8 cellular contexts compared by ENCODE assay signal in the genomic region with DNA sequence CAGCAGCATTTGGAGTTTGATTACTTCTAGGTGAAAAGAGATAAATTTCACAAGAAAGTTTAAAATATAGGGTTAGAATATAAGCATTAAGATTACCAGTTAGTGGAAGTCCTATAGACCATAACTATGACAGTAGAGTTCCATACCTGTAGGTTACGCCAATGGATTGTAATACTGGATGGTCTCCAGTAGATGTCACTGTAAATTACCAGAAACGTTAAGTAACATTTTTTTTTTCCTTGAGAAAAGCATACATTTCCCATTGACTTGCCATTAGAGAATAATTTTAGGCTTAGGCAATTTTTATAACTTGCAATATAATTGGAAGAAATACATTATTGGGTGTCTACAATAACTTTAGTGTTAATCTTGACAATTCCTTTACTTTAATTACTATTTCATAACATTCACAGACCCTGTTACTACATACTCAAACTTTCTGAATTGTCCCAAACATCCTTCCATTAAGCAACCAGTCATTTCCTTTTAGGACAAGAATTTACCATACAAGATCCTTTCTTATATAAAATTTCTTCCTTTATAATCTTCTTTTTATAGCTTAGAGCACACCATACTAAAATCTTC.
DNase-seq lines count a peak whose midpoint lies in the region; ATAC-seq and TF ChIP-seq lines count a peak whose summit lies in the region.

No MANE protein-coding gene starts in this region.

- peaks cover 17% of the 10 kb centered on the region for H3K36me3 Mint-ChIP-seq in WTC11

- peaks cover 20% of the 10 kb centered on the region for H3K9me3 Mint-ChIP-seq in WTC11

- TF ChIP-seq POLR2A in spleen (IDR thresholded peaks at IDR 0.05) = no peak

- peak; percentile 82 for ATAC-seq in WTC11

- DNase-seq in DMS53 treated with DMSO at 0.1 percent for 48 hours (lab: John Stamatoyannopoulos, UW; ENCODE audit: unreplicated experiment) (peak; percentile 56), GM20000 (ENCODE audit: low spot score) (peak; percentile 21), KG1 (lab: John Stamatoyannopoulos, UW) (peak; percentile 2), WTC11 (ENCODE audit: low spot score) (no peak), lung microvascular endothelial cell (ENCODE audit: low read depth in 2 of 2) (peak; percentile 33 to 38), GF-D8 (lab: John Stamatoyannopoulos, UW) (no peak), spleen (no peak)
- DNase-seq in stimulated activated CD4-positive, alpha-beta T cell treated with anti-CD3 and anti-CD28 coated beads, Interleukin-1b, Interleukin-23, amount 100 ng/mL, for 48 hours = no peak

- POLR2A ChIA-PET in WTC11 (lab: Charles Lee) = no interaction called here

- H3K36me3 ChIP-seq in spleen = no peaks in the 10 kb centered on the region

- H3K27ac Mint-ChIP-seq in WTC11 = 0 out of 2 replicates have a peak overlapping the region, but pooled peaks have one; percentile 6

- CTCF ChIA-PET in WTC11 (lab: Charles Lee) = no interaction called here

- H3K4me3 ChIP-seq in spleen = no peak overlapping the region

- WGBS in spleen, 5 donors = 0 to 10% (median 7%) methylated on average over 2 of the region's 2 CpGs

- H3K4me3 Mint-ChIP-seq in WTC11 = no peak overlapping the region

- no peak overlapping the region for H3K27ac ChIP-seq in spleen

- peaks cover 36% of the 10 kb centered on the region for H3K4me1 Mint-ChIP-seq in WTC11

- intact Hi-C loops in spleen (cut with DNase I; ENCODE audit: low total_unique reads) = no loop called here

- no peaks in the 10 kb centered on the region for H3K4me1 ChIP-seq in spleen

- TF ChIP-seq CTCF in GM20000 (IDR thresholded peaks at IDR 0.05; ENCODE audit: extremely low read depth, missing control alignments) (peak; percentile 21), WTC11 (IDR thresholded peaks at IDR 0.05) (peak; percentile 63), spleen (IDR thresholded peaks at IDR 0.05 in 8 of 11, conservative IDR thresholded peaks at IDR 0.05 in 3 of 11) (peak in 5 of 11 experiments; percentile 30 to 56 (median 48))

- no peaks in the 10 kb centered on the region for H3K9me3 ChIP-seq in spleen

- no peaks in the 10 kb centered on the region for H3K27me3 ChIP-seq in spleen (replicated peaks in 1 of 7)

- H3K27me3 Mint-ChIP-seq in WTC11 (ENCODE audit: low read depth) = no peaks in the 10 kb centered on the region; the same call in 1 of the 2 replicates

TF ChIP-seq in WTC11, 78 proteins besides CTCF, POLR2A, EP300 and RAD21:
- TF ChIP-seq, protein P1, sequence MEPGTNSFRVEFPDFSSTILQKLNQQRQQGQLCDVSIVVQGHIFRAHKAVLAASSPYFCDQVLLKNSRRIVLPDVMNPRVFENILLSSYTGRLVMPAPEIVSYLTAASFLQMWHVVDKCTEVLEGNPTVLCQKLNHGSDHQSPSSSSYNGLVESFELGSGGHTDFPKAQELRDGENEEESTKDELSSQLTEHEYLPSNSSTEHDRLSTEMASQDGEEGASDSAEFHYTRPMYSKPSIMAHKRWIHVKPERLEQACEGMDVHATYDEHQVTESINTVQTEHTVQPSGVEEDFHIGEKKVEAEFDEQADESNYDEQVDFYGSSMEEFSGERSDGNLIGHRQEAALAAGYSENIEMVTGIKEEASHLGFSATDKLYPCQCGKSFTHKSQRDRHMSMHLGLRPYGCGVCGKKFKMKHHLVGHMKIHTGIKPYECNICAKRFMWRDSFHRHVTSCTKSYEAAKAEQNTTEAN (CRISPR knock-in tag; IDR thresholded peaks at IDR 0.05) = no peak
- TF ChIP-seq ZNF138 (CRISPR knock-in tag; conservative IDR thresholded peaks at IDR 0.05) (no peak), ZNF263 (CRISPR knock-in tag; IDR thresholded peaks at IDR 0.05; ENCODE audit: low read depth) (no peak), TP53 (CRISPR knock-in tag; IDR thresholded peaks at IDR 0.05) (no peak)
- TF ChIP-seq, protein P2, sequence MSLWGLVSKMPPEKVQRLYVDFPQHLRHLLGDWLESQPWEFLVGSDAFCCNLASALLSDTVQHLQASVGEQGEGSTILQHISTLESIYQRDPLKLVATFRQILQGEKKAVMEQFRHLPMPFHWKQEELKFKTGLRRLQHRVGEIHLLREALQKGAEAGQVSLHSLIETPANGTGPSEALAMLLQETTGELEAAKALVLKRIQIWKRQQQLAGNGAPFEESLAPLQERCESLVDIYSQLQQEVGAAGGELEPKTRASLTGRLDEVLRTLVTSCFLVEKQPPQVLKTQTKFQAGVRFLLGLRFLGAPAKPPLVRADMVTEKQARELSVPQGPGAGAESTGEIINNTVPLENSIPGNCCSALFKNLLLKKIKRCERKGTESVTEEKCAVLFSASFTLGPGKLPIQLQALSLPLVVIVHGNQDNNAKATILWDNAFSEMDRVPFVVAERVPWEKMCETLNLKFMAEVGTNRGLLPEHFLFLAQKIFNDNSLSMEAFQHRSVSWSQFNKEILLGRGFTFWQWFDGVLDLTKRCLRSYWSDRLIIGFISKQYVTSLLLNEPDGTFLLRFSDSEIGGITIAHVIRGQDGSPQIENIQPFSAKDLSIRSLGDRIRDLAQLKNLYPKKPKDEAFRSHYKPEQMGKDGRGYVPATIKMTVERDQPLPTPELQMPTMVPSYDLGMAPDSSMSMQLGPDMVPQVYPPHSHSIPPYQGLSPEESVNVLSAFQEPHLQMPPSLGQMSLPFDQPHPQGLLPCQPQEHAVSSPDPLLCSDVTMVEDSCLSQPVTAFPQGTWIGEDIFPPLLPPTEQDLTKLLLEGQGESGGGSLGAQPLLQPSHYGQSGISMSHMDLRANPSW (CRISPR knock-in tag; conservative IDR thresholded peaks at IDR 0.05; ENCODE audit: low read depth) = no peak
- TF ChIP-seq, protein P3, sequence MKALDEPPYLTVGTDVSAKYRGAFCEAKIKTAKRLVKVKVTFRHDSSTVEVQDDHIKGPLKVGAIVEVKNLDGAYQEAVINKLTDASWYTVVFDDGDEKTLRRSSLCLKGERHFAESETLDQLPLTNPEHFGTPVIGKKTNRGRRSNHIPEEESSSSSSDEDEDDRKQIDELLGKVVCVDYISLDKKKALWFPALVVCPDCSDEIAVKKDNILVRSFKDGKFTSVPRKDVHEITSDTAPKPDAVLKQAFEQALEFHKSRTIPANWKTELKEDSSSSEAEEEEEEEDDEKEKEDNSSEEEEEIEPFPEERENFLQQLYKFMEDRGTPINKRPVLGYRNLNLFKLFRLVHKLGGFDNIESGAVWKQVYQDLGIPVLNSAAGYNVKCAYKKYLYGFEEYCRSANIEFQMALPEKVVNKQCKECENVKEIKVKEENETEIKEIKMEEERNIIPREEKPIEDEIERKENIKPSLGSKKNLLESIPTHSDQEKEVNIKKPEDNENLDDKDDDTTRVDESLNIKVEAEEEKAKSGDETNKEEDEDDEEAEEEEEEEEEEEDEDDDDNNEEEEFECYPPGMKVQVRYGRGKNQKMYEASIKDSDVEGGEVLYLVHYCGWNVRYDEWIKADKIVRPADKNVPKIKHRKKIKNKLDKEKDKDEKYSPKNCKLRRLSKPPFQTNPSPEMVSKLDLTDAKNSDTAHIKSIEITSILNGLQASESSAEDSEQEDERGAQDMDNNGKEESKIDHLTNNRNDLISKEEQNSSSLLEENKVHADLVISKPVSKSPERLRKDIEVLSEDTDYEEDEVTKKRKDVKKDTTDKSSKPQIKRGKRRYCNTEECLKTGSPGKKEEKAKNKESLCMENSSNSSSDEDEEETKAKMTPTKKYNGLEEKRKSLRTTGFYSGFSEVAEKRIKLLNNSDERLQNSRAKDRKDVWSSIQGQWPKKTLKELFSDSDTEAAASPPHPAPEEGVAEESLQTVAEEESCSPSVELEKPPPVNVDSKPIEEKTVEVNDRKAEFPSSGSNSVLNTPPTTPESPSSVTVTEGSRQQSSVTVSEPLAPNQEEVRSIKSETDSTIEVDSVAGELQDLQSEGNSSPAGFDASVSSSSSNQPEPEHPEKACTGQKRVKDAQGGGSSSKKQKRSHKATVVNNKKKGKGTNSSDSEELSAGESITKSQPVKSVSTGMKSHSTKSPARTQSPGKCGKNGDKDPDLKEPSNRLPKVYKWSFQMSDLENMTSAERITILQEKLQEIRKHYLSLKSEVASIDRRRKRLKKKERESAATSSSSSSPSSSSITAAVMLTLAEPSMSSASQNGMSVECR (CRISPR knock-in tag; IDR thresholded peaks at IDR 0.05; ENCODE audit: borderline replicate concordance) = no peak

Comparison
In these comparisons a context has a peak if more than half of its experiments do, and no peak if none do; other contexts are left out.
1. DNase-seq: peak in DMS53 treated with DMSO at 0.1 percent for 48 hours (single experiment), GM20000 (single experiment), KG1 (single experiment) and lung microvascular endothelial cell (2 of 2); none in WTC11 (single experiment), GF-D8 (single experiment), stimulated activated CD4-positive, alpha-beta T cell treated with anti-CD3 and anti-CD28 coated beads, Interleukin-1b, Interleukin-23, amount 100 ng/mL, for 48 hours (single experiment) and spleen (single experiment).